Comparison of ENCODE assay signal across 8 cellular contexts in the genomic region with DNA sequence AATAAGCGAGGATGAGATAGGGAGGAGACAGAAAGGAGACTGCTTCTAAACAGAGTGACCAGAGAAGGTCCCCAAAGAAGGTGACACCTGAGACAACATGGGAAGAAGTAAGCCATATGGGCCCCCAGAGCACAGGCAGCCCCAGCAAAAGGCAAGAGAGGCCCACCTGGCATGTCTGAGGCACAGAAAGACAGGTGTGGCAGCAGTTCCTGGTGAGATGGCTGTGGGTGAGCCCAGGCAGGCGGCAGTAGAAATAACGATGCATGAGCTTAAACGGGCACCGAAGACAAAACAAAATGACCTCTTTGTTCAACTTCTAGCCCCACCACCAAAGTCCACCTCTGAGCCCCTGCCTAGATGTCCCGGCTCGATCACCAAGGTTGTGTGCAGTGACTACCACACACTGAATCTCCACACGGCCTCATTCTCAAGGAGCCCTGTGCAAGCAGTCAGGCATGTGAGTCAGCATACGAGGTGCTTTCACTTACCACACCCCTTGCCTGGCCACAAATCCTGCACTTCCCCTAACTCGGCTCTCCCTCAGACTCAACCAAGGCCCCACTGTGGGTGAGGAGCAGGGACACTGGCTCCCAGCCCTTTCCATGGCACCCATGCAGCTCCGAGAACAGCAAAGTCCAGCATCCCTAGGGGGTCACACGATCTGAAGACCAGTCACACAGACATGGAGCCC.
DNase-seq lines count a peak whose midpoint lies in the region; ATAC-seq and TF ChIP-seq lines count a peak whose summit lies in the region.

No MANE protein-coding gene starts in this region.

- POLR2A ChIA-PET in OCI-LY7 (lab: Charles Lee) = interaction anchor here (0.6 kb wide), 1 partner anchor 119 kb away, joined by 3 read pairs; no protein-coding TSS in a partner anchor

- no peaks in the 10 kb centered on the region for H3K9me2 ChIP-seq in OCI-LY7 (ENCODE audit: insufficient read depth, low read length)

- peaks cover 9% of the 10 kb centered on the region for H3K79me2 ChIP-seq in OCI-LY7 (ENCODE audit: insufficient read depth, low read depth, low read length)

- H3K27me3 ChIP-seq in BE2C = no peaks in the 10 kb centered on the region

- DNase-seq in activated naive CD4-positive, alpha-beta T cell treated with Interleukin-2 at 50 U/mL for 16 hours = peak; percentile 21
- no peak for DNase-seq in activated naive CD4-positive, alpha-beta T cell (lab: John Stamatoyannopoulos, UW)
- DNase-seq in OCI-LY7 (ENCODE audit: low spot score) = peak; percentile 30
- DNase-seq in astrocyte of the hippocampus (ENCODE audit: low read depth, low spot score) = peak; percentile 84
- DNase-seq in left lobe of liver (ENCODE audit: low spot score) = no peak
- peak; percentile 75 for DNase-seq in stromal cell of bone marrow (ENCODE audit: low read depth)
- DNase-seq in BE2C = no peak
- DNase-seq in OCI-M2 (lab: John Stamatoyannopoulos, UW; ENCODE audit: unreplicated experiment) = no peak

- H3K4me2 ChIP-seq in OCI-LY7 (ENCODE audit: low read length) = peak overlapping the region; percentile 31

- H3K4me3 ChIP-seq in OCI-LY7 (ENCODE audit: low read depth, low read length, poor library complexity, severe bottlenecking) = no peak overlapping the region
- no peak overlapping the region for H3K4me3 ChIP-seq in BE2C (ENCODE audit: low read depth, low read length)

- H2AFZ ChIP-seq in OCI-LY7 (ENCODE audit: low read length) = no peak overlapping the region

- H3K4me1 ChIP-seq in OCI-LY7 (ENCODE audit: insufficient read depth, low read length, poor library complexity, severe bottlenecking) = peaks cover 48% of the 10 kb centered on the region
- no peaks in the 10 kb centered on the region; the same call in 1 of the 2 replicates for H3K4me1 ChIP-seq in BE2C

- ATAC-seq in left lobe of liver = peak; percentile 51

- H3K36me3 ChIP-seq in OCI-LY7 (ENCODE audit: insufficient read depth, low read length) (no peaks in the 10 kb centered on the region), BE2C (no peaks in the 10 kb centered on the region)

- TF ChIP-seq CTCF in OCI-LY7 (conservative IDR thresholded peaks at IDR 0.05; ENCODE audit: low read length) = no peak
- TF ChIP-seq CTCF in BE2C (IDR thresholded peaks at IDR 0.05; ENCODE audit: low read depth, low read length) = no peak

- no TSS peak for BruUV-seq in OCI-LY7 (replicated peaks; lab: Mats Ljungman, UMichigan)

- CTCF ChIA-PET in OCI-LY7 (lab: Charles Lee; ENCODE audit: unreplicated experiment) = no interaction called here

- no peak overlapping the region for H3K27ac ChIP-seq in OCI-LY7 (ENCODE audit: low read depth, low read length, poor library complexity, severe bottlenecking)

- H3K9me3 ChIP-seq in OCI-LY7 (ENCODE audit: low read length) = no peaks in the 10 kb centered on the region
- H3K9me3 ChIP-seq in BE2C = peaks cover 3% of the 10 kb centered on the region; the same call in 1 of the 2 replicates

- intact Hi-C loops in OCI-LY7 (cut with micrococcal nuclease; ENCODE audit: unreplicated experiment) = no loop called here

- H4K20me1 ChIP-seq in OCI-LY7 (ENCODE audit: insufficient read depth, low read length) = 0 out of 2 replicates have a peak, but pooled peaks cover 3% of the 10 kb centered on the region

Comparison
In these comparisons a context has a peak if more than half of its experiments do, and no peak if none do; other contexts are left out.
1. DNase-seq: peak in activated naive CD4-positive, alpha-beta T cell treated with Interleukin-2 at 50 U/mL for 16 hours (single experiment), OCI-LY7 (single experiment), astrocyte of the hippocampus (single experiment) and stromal cell of bone marrow (single experiment); none in activated naive CD4-positive, alpha-beta T cell (0 of 4), left lobe of liver (single experiment), BE2C (single experiment) and OCI-M2 (single experiment).